1 cellular context compared by ENCODE assay signal in the genomic region with DNA sequence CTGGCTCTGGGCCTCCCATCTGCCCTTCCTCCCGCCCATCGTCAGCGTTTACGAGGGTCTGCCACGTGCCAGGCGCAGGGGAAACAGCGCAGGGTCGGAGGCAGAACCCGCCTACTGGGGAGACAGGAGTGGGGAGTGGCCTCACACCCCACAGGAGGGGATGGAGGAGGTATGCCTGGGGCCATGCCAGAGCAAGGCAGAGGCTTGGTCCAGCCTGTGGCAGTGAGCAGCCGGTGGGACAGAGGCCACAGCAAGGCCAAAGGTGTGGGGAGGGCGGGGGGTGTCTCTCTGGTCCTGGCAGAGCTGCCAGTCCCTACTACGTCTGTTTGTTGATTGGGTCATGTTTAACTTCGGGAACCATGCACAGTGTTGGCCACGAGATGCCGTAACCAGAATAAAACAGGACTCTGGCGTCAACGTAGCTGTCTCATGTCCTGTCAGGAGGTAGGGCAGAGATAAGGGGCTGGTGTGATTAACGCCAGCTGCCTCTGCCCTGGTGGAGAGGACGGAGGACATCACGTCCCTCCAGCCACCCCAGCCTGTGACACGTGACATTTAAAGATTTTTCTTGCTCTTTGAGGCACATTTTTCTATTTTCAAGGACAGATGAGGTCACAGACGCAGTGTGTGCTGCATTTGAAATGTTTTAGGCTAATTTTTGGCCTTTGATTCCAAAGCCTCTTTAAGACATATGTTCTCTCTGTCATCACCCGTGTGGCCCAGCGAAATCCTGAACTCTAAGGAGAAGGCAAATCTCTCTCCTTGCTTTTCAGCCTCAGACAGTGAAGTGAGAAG.
A peak's percentile ranks its signal among the peaks of the same experiment; 100 is the strongest.
TF ChIP-seq lines count a peak whose summit lies in the region.
"Not testable (repeated sequence)": the region's sequence is repeated elsewhere in the genome, so short reads cannot be mapped to it uniquely, and the experiment has no call there.

No MANE protein-coding gene starts in this region.

TF ChIP-seq in HepG2, 621 proteins besides CTCF, POLR2A, EP300 and RAD21 (continued from another document):
- TF ChIP-seq, protein P1, sequence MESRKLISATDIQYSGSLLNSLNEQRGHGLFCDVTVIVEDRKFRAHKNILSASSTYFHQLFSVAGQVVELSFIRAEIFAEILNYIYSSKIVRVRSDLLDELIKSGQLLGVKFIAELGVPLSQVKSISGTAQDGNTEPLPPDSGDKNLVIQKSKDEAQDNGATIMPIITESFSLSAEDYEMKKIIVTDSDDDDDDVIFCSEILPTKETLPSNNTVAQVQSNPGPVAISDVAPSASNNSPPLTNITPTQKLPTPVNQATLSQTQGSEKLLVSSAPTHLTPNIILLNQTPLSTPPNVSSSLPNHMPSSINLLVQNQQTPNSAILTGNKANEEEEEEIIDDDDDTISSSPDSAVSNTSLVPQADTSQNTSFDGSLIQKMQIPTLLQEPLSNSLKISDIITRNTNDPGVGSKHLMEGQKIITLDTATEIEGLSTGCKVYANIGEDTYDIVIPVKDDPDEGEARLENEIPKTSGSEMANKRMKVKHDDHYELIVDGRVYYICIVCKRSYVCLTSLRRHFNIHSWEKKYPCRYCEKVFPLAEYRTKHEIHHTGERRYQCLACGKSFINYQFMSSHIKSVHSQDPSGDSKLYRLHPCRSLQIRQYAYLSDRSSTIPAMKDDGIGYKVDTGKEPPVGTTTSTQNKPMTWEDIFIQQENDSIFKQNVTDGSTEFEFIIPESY (CRISPR knock-in tag; IDR thresholded peaks at IDR 0.05): peak; percentile 2; the same call in 1 of the 2 replicates
- TF ChIP-seq, protein P2, sequence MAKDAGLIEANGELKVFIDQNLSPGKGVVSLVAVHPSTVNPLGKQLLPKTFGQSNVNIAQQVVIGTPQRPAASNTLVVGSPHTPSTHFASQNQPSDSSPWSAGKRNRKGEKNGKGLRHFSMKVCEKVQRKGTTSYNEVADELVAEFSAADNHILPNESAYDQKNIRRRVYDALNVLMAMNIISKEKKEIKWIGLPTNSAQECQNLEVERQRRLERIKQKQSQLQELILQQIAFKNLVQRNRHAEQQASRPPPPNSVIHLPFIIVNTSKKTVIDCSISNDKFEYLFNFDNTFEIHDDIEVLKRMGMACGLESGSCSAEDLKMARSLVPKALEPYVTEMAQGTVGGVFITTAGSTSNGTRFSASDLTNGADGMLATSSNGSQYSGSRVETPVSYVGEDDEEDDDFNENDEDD (CRISPR knock-in tag; IDR thresholded peaks at IDR 0.05; ENCODE audit: borderline replicate concordance): 0 out of 2 replicates have a peak, but pooled peaks have one; percentile 20
- TF ChIP-seq, protein P3, sequence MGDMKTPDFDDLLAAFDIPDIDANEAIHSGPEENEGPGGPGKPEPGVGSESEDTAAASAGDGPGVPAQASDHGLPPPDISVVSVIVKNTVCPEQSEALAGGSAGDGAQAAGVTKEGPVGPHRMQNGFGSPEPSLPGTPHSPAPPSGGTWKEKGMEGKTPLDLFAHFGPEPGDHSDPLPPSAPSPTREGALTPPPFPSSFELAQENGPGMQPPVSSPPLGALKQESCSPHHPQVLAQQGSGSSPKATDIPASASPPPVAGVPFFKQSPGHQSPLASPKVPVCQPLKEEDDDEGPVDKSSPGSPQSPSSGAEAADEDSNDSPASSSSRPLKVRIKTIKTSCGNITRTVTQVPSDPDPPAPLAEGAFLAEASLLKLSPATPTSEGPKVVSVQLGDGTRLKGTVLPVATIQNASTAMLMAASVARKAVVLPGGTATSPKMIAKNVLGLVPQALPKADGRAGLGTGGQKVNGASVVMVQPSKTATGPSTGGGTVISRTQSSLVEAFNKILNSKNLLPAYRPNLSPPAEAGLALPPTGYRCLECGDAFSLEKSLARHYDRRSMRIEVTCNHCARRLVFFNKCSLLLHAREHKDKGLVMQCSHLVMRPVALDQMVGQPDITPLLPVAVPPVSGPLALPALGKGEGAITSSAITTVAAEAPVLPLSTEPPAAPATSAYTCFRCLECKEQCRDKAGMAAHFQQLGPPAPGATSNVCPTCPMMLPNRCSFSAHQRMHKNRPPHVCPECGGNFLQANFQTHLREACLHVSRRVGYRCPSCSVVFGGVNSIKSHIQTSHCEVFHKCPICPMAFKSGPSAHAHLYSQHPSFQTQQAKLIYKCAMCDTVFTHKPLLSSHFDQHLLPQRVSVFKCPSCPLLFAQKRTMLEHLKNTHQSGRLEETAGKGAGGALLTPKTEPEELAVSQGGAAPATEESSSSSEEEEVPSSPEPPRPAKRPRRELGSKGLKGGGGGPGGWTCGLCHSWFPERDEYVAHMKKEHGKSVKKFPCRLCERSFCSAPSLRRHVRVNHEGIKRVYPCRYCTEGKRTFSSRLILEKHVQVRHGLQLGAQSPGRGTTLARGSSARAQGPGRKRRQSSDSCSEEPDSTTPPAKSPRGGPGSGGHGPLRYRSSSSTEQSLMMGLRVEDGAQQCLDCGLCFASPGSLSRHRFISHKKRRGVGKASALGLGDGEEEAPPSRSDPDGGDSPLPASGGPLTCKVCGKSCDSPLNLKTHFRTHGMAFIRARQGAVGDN (CRISPR knock-in tag; IDR thresholded peaks at IDR 0.05): peak; percentile 74
- TF ChIP-seq GABPA (IDR thresholded peaks at IDR 0.05; ENCODE audit: low read depth, low read length): not testable (repeated sequence)
- TF ChIP-seq GABPA (CRISPR knock-in tag; IDR thresholded peaks at IDR 0.05; ENCODE audit: low read depth) (0 out of 2 replicates have a peak, but pooled peaks have one; percentile 14), TBX2 (CRISPR knock-in tag; IDR thresholded peaks at IDR 0.05; ENCODE audit: borderline replicate concordance) (0 out of 2 replicates have a peak, but pooled peaks have one; percentile 15), RARA (CRISPR knock-in tag; IDR thresholded peaks at IDR 0.05) (peak; percentile 6; the same call in 1 of the 2 replicates), MED1 (CRISPR knock-in tag; IDR thresholded peaks at IDR 0.05) (peak; percentile 56; the same call in 1 of the 2 replicates), MEIS2 (CRISPR knock-in tag; IDR thresholded peaks at IDR 0.05) (peak; percentile 60; the same call in 1 of the 2 replicates), HOXA3 (CRISPR knock-in tag; IDR thresholded peaks at IDR 0.05) (peak; percentile 52; the same call in 1 of the 2 replicates), ZNF792 (CRISPR knock-in tag; IDR thresholded peaks at IDR 0.05) (peak; percentile 94; the same call in 1 of the 2 replicates)
- TF ChIP-seq, protein P4, sequence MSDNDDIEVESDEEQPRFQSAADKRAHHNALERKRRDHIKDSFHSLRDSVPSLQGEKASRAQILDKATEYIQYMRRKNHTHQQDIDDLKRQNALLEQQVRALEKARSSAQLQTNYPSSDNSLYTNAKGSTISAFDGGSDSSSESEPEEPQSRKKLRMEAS (IDR thresholded peaks at IDR 0.05): peak; percentile 61
- TF ChIP-seq, protein P5, sequence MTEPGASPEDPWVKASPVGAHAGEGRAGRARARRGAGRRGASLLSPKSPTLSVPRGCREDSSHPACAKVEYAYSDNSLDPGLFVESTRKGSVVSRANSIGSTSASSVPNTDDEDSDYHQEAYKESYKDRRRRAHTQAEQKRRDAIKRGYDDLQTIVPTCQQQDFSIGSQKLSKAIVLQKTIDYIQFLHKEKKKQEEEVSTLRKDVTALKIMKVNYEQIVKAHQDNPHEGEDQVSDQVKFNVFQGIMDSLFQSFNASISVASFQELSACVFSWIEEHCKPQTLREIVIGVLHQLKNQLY (CRISPR knock-in tag; IDR thresholded peaks at IDR 0.05): peak; percentile 38; the same call in 1 of the 2 replicates
- TF ChIP-seq, protein P6, sequence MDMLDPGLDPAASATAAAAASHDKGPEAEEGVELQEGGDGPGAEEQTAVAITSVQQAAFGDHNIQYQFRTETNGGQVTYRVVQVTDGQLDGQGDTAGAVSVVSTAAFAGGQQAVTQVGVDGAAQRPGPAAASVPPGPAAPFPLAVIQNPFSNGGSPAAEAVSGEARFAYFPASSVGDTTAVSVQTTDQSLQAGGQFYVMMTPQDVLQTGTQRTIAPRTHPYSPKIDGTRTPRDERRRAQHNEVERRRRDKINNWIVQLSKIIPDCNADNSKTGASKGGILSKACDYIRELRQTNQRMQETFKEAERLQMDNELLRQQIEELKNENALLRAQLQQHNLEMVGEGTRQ (IDR thresholded peaks at IDR 0.05; ENCODE audit: low read depth, low read length): not testable (repeated sequence)
- TF ChIP-seq, protein P6 (CRISPR knock-in tag; IDR thresholded peaks at IDR 0.05; ENCODE audit: borderline replicate concordance): peak; percentile 37; the same call in 1 of the 2 replicates
- TF ChIP-seq, protein P7, sequence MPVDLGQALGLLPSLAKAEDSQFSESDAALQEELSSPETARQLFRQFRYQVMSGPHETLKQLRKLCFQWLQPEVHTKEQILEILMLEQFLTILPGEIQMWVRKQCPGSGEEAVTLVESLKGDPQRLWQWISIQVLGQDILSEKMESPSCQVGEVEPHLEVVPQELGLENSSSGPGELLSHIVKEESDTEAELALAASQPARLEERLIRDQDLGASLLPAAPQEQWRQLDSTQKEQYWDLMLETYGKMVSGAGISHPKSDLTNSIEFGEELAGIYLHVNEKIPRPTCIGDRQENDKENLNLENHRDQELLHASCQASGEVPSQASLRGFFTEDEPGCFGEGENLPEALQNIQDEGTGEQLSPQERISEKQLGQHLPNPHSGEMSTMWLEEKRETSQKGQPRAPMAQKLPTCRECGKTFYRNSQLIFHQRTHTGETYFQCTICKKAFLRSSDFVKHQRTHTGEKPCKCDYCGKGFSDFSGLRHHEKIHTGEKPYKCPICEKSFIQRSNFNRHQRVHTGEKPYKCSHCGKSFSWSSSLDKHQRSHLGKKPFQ (CRISPR knock-in tag; IDR thresholded peaks at IDR 0.05; ENCODE audit: insufficient replicate concordance): peak; percentile 61
- TF ChIP-seq, protein P8, sequence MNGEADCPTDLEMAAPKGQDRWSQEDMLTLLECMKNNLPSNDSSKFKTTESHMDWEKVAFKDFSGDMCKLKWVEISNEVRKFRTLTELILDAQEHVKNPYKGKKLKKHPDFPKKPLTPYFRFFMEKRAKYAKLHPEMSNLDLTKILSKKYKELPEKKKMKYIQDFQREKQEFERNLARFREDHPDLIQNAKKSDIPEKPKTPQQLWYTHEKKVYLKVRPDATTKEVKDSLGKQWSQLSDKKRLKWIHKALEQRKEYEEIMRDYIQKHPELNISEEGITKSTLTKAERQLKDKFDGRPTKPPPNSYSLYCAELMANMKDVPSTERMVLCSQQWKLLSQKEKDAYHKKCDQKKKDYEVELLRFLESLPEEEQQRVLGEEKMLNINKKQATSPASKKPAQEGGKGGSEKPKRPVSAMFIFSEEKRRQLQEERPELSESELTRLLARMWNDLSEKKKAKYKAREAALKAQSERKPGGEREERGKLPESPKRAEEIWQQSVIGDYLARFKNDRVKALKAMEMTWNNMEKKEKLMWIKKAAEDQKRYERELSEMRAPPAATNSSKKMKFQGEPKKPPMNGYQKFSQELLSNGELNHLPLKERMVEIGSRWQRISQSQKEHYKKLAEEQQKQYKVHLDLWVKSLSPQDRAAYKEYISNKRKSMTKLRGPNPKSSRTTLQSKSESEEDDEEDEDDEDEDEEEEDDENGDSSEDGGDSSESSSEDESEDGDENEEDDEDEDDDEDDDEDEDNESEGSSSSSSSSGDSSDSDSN (CRISPR knock-in tag; IDR thresholded peaks at IDR 0.05): 0 out of 2 replicates have a peak, but pooled peaks have one; percentile 3
- TF ChIP-seq, protein P9, sequence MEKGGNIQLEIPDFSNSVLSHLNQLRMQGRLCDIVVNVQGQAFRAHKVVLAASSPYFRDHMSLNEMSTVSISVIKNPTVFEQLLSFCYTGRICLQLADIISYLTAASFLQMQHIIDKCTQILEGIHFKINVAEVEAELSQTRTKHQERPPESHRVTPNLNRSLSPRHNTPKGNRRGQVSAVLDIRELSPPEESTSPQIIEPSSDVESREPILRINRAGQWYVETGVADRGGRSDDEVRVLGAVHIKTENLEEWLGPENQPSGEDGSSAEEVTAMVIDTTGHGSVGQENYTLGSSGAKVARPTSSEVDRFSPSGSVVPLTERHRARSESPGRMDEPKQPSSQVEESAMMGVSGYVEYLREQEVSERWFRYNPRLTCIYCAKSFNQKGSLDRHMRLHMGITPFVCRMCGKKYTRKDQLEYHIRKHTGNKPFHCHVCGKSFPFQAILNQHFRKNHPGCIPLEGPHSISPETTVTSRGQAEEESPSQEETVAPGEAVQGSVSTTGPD (CRISPR knock-in tag; IDR thresholded peaks at IDR 0.05): peak; percentile 44; the same call in 1 of the 2 replicates
- TF ChIP-seq, protein P10, sequence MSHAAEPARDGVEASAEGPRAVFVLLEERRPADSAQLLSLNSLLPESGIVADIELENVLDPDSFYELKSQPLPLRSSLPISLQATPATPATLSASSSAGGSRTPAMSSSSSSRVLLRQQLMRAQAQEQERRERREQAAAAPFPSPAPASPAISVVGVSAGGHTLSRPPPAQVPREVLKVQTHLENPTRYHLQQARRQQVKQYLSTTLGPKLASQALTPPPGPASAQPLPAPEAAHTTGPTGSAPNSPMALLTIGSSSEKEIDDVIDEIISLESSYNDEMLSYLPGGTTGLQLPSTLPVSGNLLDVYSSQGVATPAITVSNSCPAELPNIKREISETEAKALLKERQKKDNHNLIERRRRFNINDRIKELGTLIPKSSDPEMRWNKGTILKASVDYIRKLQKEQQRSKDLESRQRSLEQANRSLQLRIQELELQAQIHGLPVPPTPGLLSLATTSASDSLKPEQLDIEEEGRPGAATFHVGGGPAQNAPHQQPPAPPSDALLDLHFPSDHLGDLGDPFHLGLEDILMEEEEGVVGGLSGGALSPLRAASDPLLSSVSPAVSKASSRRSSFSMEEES (CRISPR knock-in tag; IDR thresholded peaks at IDR 0.05): peak; percentile 57
